ENCODE assay signal across 8 cellular contexts in genomic region chr5:132466453-132467291, GRCh38. TPM values are rescaled to one million over a fixed set of nuclear protein-coding genes. Genes with fewer than 3 reads are reported as not detected.
DNase-seq lines count a peak whose midpoint lies in the region; ATAC-seq and TF ChIP-seq lines count a peak whose summit lies in the region.

No MANE protein-coding gene starts in this region.

- H3K9ac ChIP-seq in IMR-90 (ENCODE audit: low read depth, low read length): no peak overlapping the region

- POLR2A ChIA-PET in IMR-90 (lab: Charles Lee; ENCODE audit: unreplicated experiment): interaction anchor here (0.6 kb wide), 1 partner anchor 41 kb away, joined by 3 read pairs; no protein-coding TSS in a partner anchor

- no peak overlapping the region for H3K27ac ChIP-seq in IMR-90 (ENCODE audit: insufficient read depth, low read length)
- peak overlapping the region; percentile 26 for H3K27ac ChIP-seq in foreskin keratinocyte

- intact Hi-C loops in IMR-90 (cut with micrococcal nuclease): no loop called here

- H3K4me3 Mint-ChIP-seq in stimulated activated effector memory CD8-positive, alpha-beta T cell treated with anti-CD3 and anti-CD28 coated beads, Interleukin-12 subunit alpha, Interleukin-12 subunit beta, amount 100 ng/mL, for 72 hours: peak overlapping the region; percentile 78

- 0 out of 3 replicates have a peak overlapping the region, but pooled peaks have one; percentile 33 for H2BK15ac ChIP-seq in IMR-90 (ENCODE audit: low read depth, low read length)

- H2BK5ac ChIP-seq in IMR-90 (ENCODE audit: low read depth, low read length, poor library complexity, severe bottlenecking): no peak overlapping the region

- H4K20me1 ChIP-seq in IMR-90 (ENCODE audit: insufficient read depth, low read length): no peaks in the 10 kb centered on the region

- H3K27me3 ChIP-seq in IMR-90 (ENCODE audit: control insufficient read depth, insufficient read depth, low read length) (no peaks in the 10 kb centered on the region), foreskin keratinocyte (no peaks in the 10 kb centered on the region)

- no peak for TF ChIP-seq POLR2A in IMR-90 (IDR thresholded peaks at IDR 0.05; ENCODE audit: low read depth, low read length)

- 0 out of 2 replicates have a peak overlapping the region, but pooled peaks have one; percentile 69 for H2BK120ac ChIP-seq in IMR-90 (ENCODE audit: low read depth, low read length)

- in situ Hi-C loops in IMR-90 (cut with MboI; ENCODE audit: low sequenced_read_pairs): no loop called here

- TF ChIP-seq RAD21 in IMR-90 (IDR thresholded peaks at IDR 0.05; ENCODE audit: low read length): no peak

- peak overlapping the region; percentile 94 for H3K27ac Mint-ChIP-seq in stimulated activated effector memory CD8-positive, alpha-beta T cell treated with anti-CD3 and anti-CD28 coated beads, Interleukin-12 subunit alpha, Interleukin-12 subunit beta, amount 100 ng/mL, for 72 hours

- H2BK20ac ChIP-seq in IMR-90 (ENCODE audit: low read depth, low read length): peak overlapping the region; percentile 2; the same call in 1 of the 2 replicates

- 67% methylated on average over 6 of the region's 18 CpGs; no CpG with 5 or more reads in 1 of the 2 experiments for WGBS in IMR-90 (ENCODE audit: extremely low coverage in 2 of 2, insufficient read length in 1 of 2), 2 experiments

- BruUV-seq in IMR-90 (replicated peaks; lab: Mats Ljungman, UMichigan): no TSS peak

- no peak overlapping the region for H3K56ac ChIP-seq in IMR-90 (ENCODE audit: extremely low read depth, insufficient read depth, low read length)

- no peaks in the 10 kb centered on the region for H3K9me3 ChIP-seq in IMR-90 (ENCODE audit: control insufficient read depth, insufficient read depth, low read length)

- H4K91ac ChIP-seq in IMR-90 (ENCODE audit: insufficient read depth, low read depth, low read length): no peak overlapping the region

- H4K8ac ChIP-seq in IMR-90 (ENCODE audit: low read depth in 2 of 2, low read length in 2 of 2): no peak overlapping the region

- peaks cover 39% of the 10 kb centered on the region for H3K36me3 Mint-ChIP-seq in stimulated activated effector memory CD8-positive, alpha-beta T cell treated with anti-CD3 and anti-CD28 coated beads, Interleukin-12 subunit alpha, Interleukin-12 subunit beta, amount 100 ng/mL, for 72 hours

- peak overlapping the region; percentile 28 for H3K4ac ChIP-seq in IMR-90 (ENCODE audit: low read depth, low read length)

- H3K18ac ChIP-seq in IMR-90 (ENCODE audit: low read depth, low read length): no peak overlapping the region

- dilution Hi-C loops in IMR-90 (cut with HindIII; ENCODE audit: low sequenced_read_pairs, unreplicated experiment): no loop called here

- H3K79me1 ChIP-seq in IMR-90 (ENCODE audit: low read depth in 1 of 2, low read length in 2 of 2): peaks cover 0 to 6% of the 10 kb centered on the region in 2 experiments; a peak in 1 of 4 replicates

- DNase-seq in GF-D8 (lab: John Stamatoyannopoulos, UW) (peak; percentile 88), IMR-90 (peak; percentile 17), foreskin keratinocyte (peak; percentile 72 to 79), NCI-H2196 treated with DMSO at 0.1 percent for 48 hours (lab: John Stamatoyannopoulos, UW; ENCODE audit: unreplicated experiment) (no peak), NCI-H2227 treated with DMSO at 0.1 percent for 48 hours (lab: John Stamatoyannopoulos, UW) (no peak)
- DNase-seq in activated CD8-positive, alpha-beta memory T cell treated with anti-CD3 and anti-CD28 coated beads for 24 hours: peak; percentile 81
- DNase-seq in stimulated activated effector memory CD8-positive, alpha-beta T cell treated with anti-CD3 and anti-CD28 coated beads, Interleukin-12 subunit alpha, Interleukin-12 subunit beta, amount 100 ng/mL, for 72 hours (ENCODE audit: low spot score in 2 of 2): peak; percentile 49 to 90

- peaks cover 36% of the 10 kb centered on the region for H3K9me1 ChIP-seq in IMR-90 (ENCODE audit: insufficient read depth, low read length)

- H3K36me3 ChIP-seq in IMR-90 (ENCODE audit: control insufficient read depth, insufficient read depth, low read length): no peaks in the 10 kb centered on the region

- H4K5ac ChIP-seq in IMR-90 (ENCODE audit: low read depth, low read length): no peak overlapping the region

- CTCF ChIA-PET in IMR-90 (lab: Yijun Ruan, JAX): interaction anchor here (0.6 to 1.2 kb wide), 3 partner anchors 9 to 33 kb away, joined by 3 to 4 read pairs (median 3); no protein-coding TSS in a partner anchor

- peak overlapping the region; percentile 43 for H2AK9ac ChIP-seq in IMR-90 (replicated peaks; ENCODE audit: low read depth, low read length, poor library complexity)

- H3K14ac ChIP-seq in IMR-90 (replicated peaks; ENCODE audit: low read depth, low read length): 0 out of 2 replicates have a peak overlapping the region, but pooled peaks have one; percentile 32

- peaks cover 98% of the 10 kb centered on the region for H3K4me1 Mint-ChIP-seq in stimulated activated effector memory CD8-positive, alpha-beta T cell treated with anti-CD3 and anti-CD28 coated beads, Interleukin-12 subunit alpha, Interleukin-12 subunit beta, amount 100 ng/mL, for 72 hours

- peak; percentile 63 for ATAC-seq in GM21390 (IDR thresholded peaks at IDR 0.05; ENCODE audit: unreplicated experiment)
- no peak for ATAC-seq in IMR-90 (ENCODE audit: low read depth)
- peak; percentile 66 for ATAC-seq in foreskin keratinocyte
- ATAC-seq in stimulated activated effector memory CD8-positive, alpha-beta T cell treated with anti-CD3 and anti-CD28 coated beads, Interleukin-12 subunit alpha, Interleukin-12 subunit beta, amount 100 ng/mL, for 72 hours: peak; percentile 79

- no peak for TF ChIP-seq CTCF in IMR-90 (conservative IDR thresholded peaks at IDR 0.05; ENCODE audit: low read depth, low read length)
- TF ChIP-seq CTCF in foreskin keratinocyte (conservative IDR thresholded peaks at IDR 0.05): no peak

- no peak overlapping the region for H3K23ac ChIP-seq in IMR-90 (ENCODE audit: low read depth, low read length)

- H3K9me3 Mint-ChIP-seq in stimulated activated effector memory CD8-positive, alpha-beta T cell treated with anti-CD3 and anti-CD28 coated beads, Interleukin-12 subunit alpha, Interleukin-12 subunit beta, amount 100 ng/mL, for 72 hours: no peaks in the 10 kb centered on the region

- H3K4me2 ChIP-seq in IMR-90 (ENCODE audit: low read depth, low read length): no peak overlapping the region

- H2AFZ ChIP-seq in IMR-90 (replicated peaks; ENCODE audit: low read length, poor library complexity): no peak overlapping the region

- H3K4me3 ChIP-seq in IMR-90 (ENCODE audit: insufficient read depth, low read depth, low read length): no peak overlapping the region

- H3K4me1 ChIP-seq in IMR-90 (ENCODE audit: control insufficient read depth, insufficient read depth, low read length): peaks cover 28% of the 10 kb centered on the region
- H3K4me1 ChIP-seq in foreskin keratinocyte: peaks cover 29% of the 10 kb centered on the region

- H2AK5ac ChIP-seq in IMR-90 (ENCODE audit: low read depth, low read length): peak overlapping the region; percentile 36; the same call in 1 of the 2 replicates

TF ChIP-seq in IMR-90, 13 proteins besides CTCF, POLR2A, EP300 and RAD21:
- TF ChIP-seq MAFK (IDR thresholded peaks at IDR 0.05; ENCODE audit: low read depth, low read length): no peak
- TF ChIP-seq CEBPB (IDR thresholded peaks at IDR 0.05; ENCODE audit: low read depth, low read length): no peak
- TF ChIP-seq NFE2L2 (IDR thresholded peaks at IDR 0.05; ENCODE audit: low read depth, low read length): no peak
- TF ChIP-seq FOS (IDR thresholded peaks at IDR 0.05; ENCODE audit: low read depth, low read length): no peak
- no peak for TF ChIP-seq SMC3 (IDR thresholded peaks at IDR 0.05; ENCODE audit: low read depth, low read length)
- TF ChIP-seq MXI1 (IDR thresholded peaks at IDR 0.05; ENCODE audit: borderline replicate concordance, low read depth, low read length): no peak
- TF ChIP-seq RFX5 (IDR thresholded peaks at IDR 0.05; ENCODE audit: low read depth, low read length): no peak
- no peak for TF ChIP-seq BHLHE40 (IDR thresholded peaks at IDR 0.05; ENCODE audit: low read depth, low read length)
- no peak for TF ChIP-seq MAZ (IDR thresholded peaks at IDR 0.05; ENCODE audit: borderline replicate concordance, low read depth, low read length)
- no peak for TF ChIP-seq CHD1 (IDR thresholded peaks at IDR 0.05; ENCODE audit: low read depth, low read length)
- TF ChIP-seq USF2 (IDR thresholded peaks at IDR 0.05; ENCODE audit: low read depth, low read length): no peak
- TF ChIP-seq RCOR1 (IDR thresholded peaks at IDR 0.05; ENCODE audit: insufficient replicate concordance, low read length): no peak
- TF ChIP-seq ELK1 (IDR thresholded peaks at IDR 0.05; ENCODE audit: borderline replicate concordance, low read depth, low read length): no peak

RNA-seq across cellular contexts. Expression of gene IRF1, which starts 23.9 kb away (rescaled TPM):
- total RNA-seq in IMR-90 (2012; rRNA removed): 6.9 and 11.1 TPM in 2 replicates
- 16.5 and 18.9 TPM in 2 replicates for polyA plus RNA-seq in IMR-90 (2012; rRNA removed)
- 13.2 and 15.9 TPM in 2 replicates for polyA plus RNA-seq in IMR-90 (2012; cell fraction: cytosol; rRNA removed)
- 25.7 and 30.6 TPM in 2 replicates for polyA plus RNA-seq in IMR-90 (2012; cell fraction: nucleus; rRNA removed; ENCODE audit: low replicate concordance)
- total RNA-seq in foreskin keratinocyte: 24.0 and 31.5 TPM in 2 replicates
- polyA plus RNA-seq in foreskin keratinocyte: 18.0 and 22.7 TPM in 2 replicates

Comparison
In these comparisons a context has a peak if more than half of its experiments do, and no peak if none do; other contexts are left out.
1. DNase-seq: peak in GF-D8 (single experiment), IMR-90 (single experiment), activated CD8-positive, alpha-beta memory T cell treated with anti-CD3 and anti-CD28 coated beads for 24 hours (single experiment), foreskin keratinocyte (2 of 2) and stimulated activated effector memory CD8-positive, alpha-beta T cell treated with anti-CD3 and anti-CD28 coated beads, Interleukin-12 subunit alpha, Interleukin-12 subunit beta, amount 100 ng/mL, for 72 hours (2 of 2); none in NCI-H2196 treated with DMSO at 0.1 percent for 48 hours (single experiment) and NCI-H2227 treated with DMSO at 0.1 percent for 48 hours (single experiment).